42 cellular contexts compared by ENCODE assay signal in the genomic region with DNA sequence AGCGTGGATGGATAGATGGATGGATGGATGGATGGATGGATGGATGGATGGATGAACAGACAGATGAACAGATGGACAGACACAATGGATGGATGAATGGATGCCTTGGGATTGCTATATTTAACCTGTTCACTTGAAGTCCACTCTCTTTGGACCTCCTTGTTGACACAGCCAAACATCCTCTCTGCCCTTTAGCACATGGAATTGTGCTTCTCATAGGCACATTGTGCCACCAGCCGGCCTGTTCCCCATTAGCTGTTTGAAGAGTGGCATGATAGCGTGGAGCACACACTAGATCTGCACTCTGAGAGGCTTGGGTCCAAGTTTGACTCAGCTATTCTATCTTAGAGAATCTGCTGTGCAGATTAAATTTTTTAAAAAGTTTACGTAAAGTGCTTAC. TPM values are rescaled to one million over a fixed set of nuclear protein-coding genes. Genes with fewer than 3 reads are reported as not detected.
"Had no signal": no experiment of that assay in that cellular context is flagged by ENCODE, and none has a peak within 500 bp of the region (broad histone marks: within the 10 kb centered on the region; RNA-seq: fewer than 3 reads in every experiment).

No MANE protein-coding gene starts in this region.

- H3K27ac Mint-ChIP-seq: activated naive CD4-positive, alpha-beta T cell treated with anti-CD3 and anti-CD28 coated beads for 36 hours; activated naive CD4-positive, alpha-beta T cell treated with anti-CD3 and anti-CD28 coated beads, Interleukin-2, amount 10 ng/mL, durations not matched to agents 7 days and 5 days; activated naive CD4-positive, alpha-beta T cell treated with anti-CD3 and anti-CD28 coated beads, Interleukin-2, amount 50 U/mL, for 24 hours; activated naive CD4-positive, alpha-beta T cell treated with anti-CD3 and anti-CD28 coated beads, Interleukin-2, amount 50 U/mL, for 72 hours; activated naive CD8-positive, alpha-beta T cell; activated naive CD8-positive, alpha-beta T cell treated with anti-CD3 and anti-CD28 coated beads for 36 hours; activated naive CD8-positive, alpha-beta T cell treated with anti-CD3 and anti-CD28 coated beads, Interleukin-2, amount 10 ng/mL, durations not matched to agents 7 days and 5 days; activated naive CD8-positive, alpha-beta T cell treated with anti-CD3 and anti-CD28 coated beads, Interleukin-2, amount 50 U/mL, for 24 hours; activated T-cell treated with anti-CD3 and anti-CD28 coated beads, Interleukin-2, amount 50 U/mL, for 24 hours; activated T-cell treated with anti-CD3 and anti-CD28 coated beads, Interleukin-2, amount 50 U/mL, for 72 hours; activated T-helper 1 cell treated with anti-CD3 and anti-CD28 coated beads, Interleukin-12 subunit alpha, Interleukin-12 subunit beta, Interleukin-2, Interleukin-4 antibody, amounts not matched to agents 30 ng/mL and 10 ng/mL and 1 ng/mL, durations not matched to agents 14 hours and 24 hours and 36 hours; activated T-helper 17 cell treated with anti-CD3 and anti-CD28 coated beads, Interleukin-2, amount 50 U/mL, for 72 hours; activated T-helper 2 cell treated with anti-CD3 and anti-CD28 coated beads, Interferon-gamma antibody, Interleukin-2, Interleukin-4, amounts not matched to agents 10 μg/mL and 5 μg/mL and 100 μg/mL, durations not matched to agents 14 hours and 24 hours and 36 hours; brain had no signal

- H3K9me3 Mint-ChIP-seq: activated naive CD4-positive, alpha-beta T cell treated with anti-CD3 and anti-CD28 coated beads, Interleukin-2, amount 50 U/mL, for 24 hours; activated naive CD8-positive, alpha-beta T cell treated with anti-CD3 and anti-CD28 coated beads for 36 hours; activated naive CD8-positive, alpha-beta T cell treated with anti-CD3 and anti-CD28 coated beads, Interleukin-2, amount 10 ng/mL, durations not matched to agents 7 days and 5 days; activated naive CD8-positive, alpha-beta T cell treated with anti-CD3 and anti-CD28 coated beads, Interleukin-2, amount 50 U/mL, for 24 hours; activated T-helper 1 cell treated with anti-CD3 and anti-CD28 coated beads, Interleukin-12 subunit alpha, Interleukin-12 subunit beta, Interleukin-2, Interleukin-4 antibody, amounts not matched to agents 30 ng/mL and 10 ng/mL and 1 ng/mL, durations not matched to agents 14 hours and 24 hours and 36 hours; activated T-helper 2 cell treated with anti-CD3 and anti-CD28 coated beads, Interferon-gamma antibody, Interleukin-2, Interleukin-4, amounts not matched to agents 10 μg/mL and 5 μg/mL and 100 μg/mL, durations not matched to agents 14 hours and 24 hours and 36 hours had no signal

- ATAC-seq: activated naive CD4-positive, alpha-beta T cell treated with anti-CD3 and anti-CD28 coated beads, Interleukin-2, amount 50 U/mL, for 72 hours; activated naive CD8-positive, alpha-beta T cell treated with anti-CD3 and anti-CD28 coated beads, Interleukin-2, amount 50 U/mL, for 24 hours; activated T-cell treated with anti-CD3 and anti-CD28 coated beads, Interleukin-2, amount 50 U/mL, for 4 hours; activated T-cell treated with anti-CD3 and anti-CD28 coated beads, Interleukin-2, amount 50 U/mL, for 72 hours; activated T-helper 17 cell treated with anti-CD3 and anti-CD28 coated beads, Interleukin-2, amount 50 U/mL, for 72 hours; body of pancreas had no signal

- H3K4me3 ChIP-seq: adrenal gland, ascending aorta, body of pancreas, breast epithelium, cardiac muscle cell had no signal

- H3K27ac ChIP-seq: adrenal gland, ascending aorta, body of pancreas, brain microvascular endothelial cell, cardiac muscle cell had no signal

- H3K4me3 Mint-ChIP-seq: activated naive CD4-positive, alpha-beta T cell treated with anti-CD3 and anti-CD28 coated beads for 36 hours; activated naive CD4-positive, alpha-beta T cell treated with anti-CD3 and anti-CD28 coated beads, Interleukin-2, amount 10 ng/mL, durations not matched to agents 7 days and 5 days; activated naive CD4-positive, alpha-beta T cell treated with anti-CD3 and anti-CD28 coated beads, Interleukin-2, amount 50 U/mL, for 24 hours; activated naive CD8-positive, alpha-beta T cell; activated naive CD8-positive, alpha-beta T cell treated with anti-CD3 and anti-CD28 coated beads for 36 hours; activated naive CD8-positive, alpha-beta T cell treated with anti-CD3 and anti-CD28 coated beads, Interleukin-2, amount 10 ng/mL, durations not matched to agents 7 days and 5 days; activated naive CD8-positive, alpha-beta T cell treated with anti-CD3 and anti-CD28 coated beads, Interleukin-2, amount 50 U/mL, for 24 hours; activated T-cell treated with anti-CD3 and anti-CD28 coated beads, Interleukin-2, amount 50 U/mL, for 24 hours; activated T-cell treated with anti-CD3 and anti-CD28 coated beads, Interleukin-2, amount 50 U/mL, for 4 hours; activated T-cell treated with anti-CD3 and anti-CD28 coated beads, Interleukin-2, amount 50 U/mL, for 72 hours; activated T-helper 1 cell treated with anti-CD3 and anti-CD28 coated beads, Interleukin-12 subunit alpha, Interleukin-12 subunit beta, Interleukin-2, Interleukin-4 antibody, amounts not matched to agents 30 ng/mL and 10 ng/mL and 1 ng/mL, durations not matched to agents 14 hours and 24 hours and 36 hours; activated T-helper 17 cell treated with anti-CD3 and anti-CD28 coated beads, Interleukin-2, amount 50 U/mL, for 72 hours; brain; central memory CD8-positive, alpha-beta T cell had no signal

- H3K9me3 ChIP-seq: adrenal gland, ascending aorta, body of pancreas had no signal

- H3K27me3 ChIP-seq: adrenal gland, ascending aorta, body of pancreas, brain microvascular endothelial cell, breast epithelium, cardiac muscle cell had no signal

- FAIRE-seq: astrocyte, bronchial epithelial cell had no signal

- H3K4me1 Mint-ChIP-seq: activated naive CD4-positive, alpha-beta T cell treated with anti-CD3 and anti-CD28 coated beads, Interleukin-2, amount 10 ng/mL, durations not matched to agents 7 days and 5 days; activated naive CD4-positive, alpha-beta T cell treated with anti-CD3 and anti-CD28 coated beads, Interleukin-2, amount 50 U/mL, for 24 hours; activated naive CD8-positive, alpha-beta T cell treated with anti-CD3 and anti-CD28 coated beads for 36 hours; activated naive CD8-positive, alpha-beta T cell treated with anti-CD3 and anti-CD28 coated beads, Interleukin-2, amount 10 ng/mL, durations not matched to agents 7 days and 5 days; activated naive CD8-positive, alpha-beta T cell treated with anti-CD3 and anti-CD28 coated beads, Interleukin-2, amount 50 U/mL, for 24 hours; activated T-helper 17 cell treated with anti-CD3 and anti-CD28 coated beads, Interleukin-2, amount 50 U/mL, for 72 hours; brain; central memory CD8-positive, alpha-beta T cell had no signal

- DNase-seq: activated effector memory CD4-positive, alpha-beta T cell treated with anti-CD3 and anti-CD28 coated beads, Interleukin-2, amount 50 U/mL, for 16 hours; activated effector memory CD4-positive, alpha-beta T cell treated with Interleukin-2 at 50 U/mL for 16 hours; activated gamma-delta T cell; activated gamma-delta T cell treated with Interleukin-2 at 50 U/mL for 16 hours; activated naive CD4-positive, alpha-beta T cell; activated naive CD4-positive, alpha-beta T cell treated with anti-CD3 and anti-CD28 coated beads for 36 hours; activated naive CD4-positive, alpha-beta T cell treated with anti-CD3 and anti-CD28 coated beads, Interleukin-2, amount 10 ng/mL, durations not matched to agents 7 days and 5 days; activated naive CD4-positive, alpha-beta T cell treated with anti-CD3 and anti-CD28 coated beads, Interleukin-2, amount 50 U/mL, for 16 hours; activated naive CD4-positive, alpha-beta T cell treated with Interleukin-2 at 50 U/mL for 16 hours; activated naive CD8-positive, alpha-beta T cell treated with anti-CD3 and anti-CD28 coated beads for 36 hours; activated naive CD8-positive, alpha-beta T cell treated with anti-CD3 and anti-CD28 coated beads, Interleukin-2, amount 10 ng/mL, durations not matched to agents 7 days and 5 days; activated naive CD8-positive, alpha-beta T cell treated with anti-CD3 and anti-CD28 coated beads, Interleukin-2, amount 50 U/mL, for 24 hours; activated T-cell treated with anti-CD3 and anti-CD28 coated beads for 4 hours; activated T-cell treated with anti-CD3 and anti-CD28 coated beads, Interleukin-2, amount 50 U/mL, for 1 hour; activated T-cell treated with anti-CD3 and anti-CD28 coated beads, Interleukin-2, amount 50 U/mL, for 24 hours; activated T-cell treated with anti-CD3 and anti-CD28 coated beads, Interleukin-2, amount 50 U/mL, for 4 hours; activated T-cell treated with anti-CD3 and anti-CD28 coated beads, Interleukin-2, amount 50 U/mL, for 48 hours; activated T-cell treated with anti-CD3 and anti-CD28 coated beads, Interleukin-2, amount 50 U/mL, for 72 hours; adrenal gland; amniotic stem cell; amygdala; anterior cingulate cortex; aorta; body of pancreas; brain microvascular endothelial cell; caudate nucleus; central memory CD4-positive, alpha-beta T cell; cerebellar nuclear complex had no signal

- H3K36me3 Mint-ChIP-seq: activated naive CD4-positive, alpha-beta T cell treated with anti-CD3 and anti-CD28 coated beads, Interleukin-2, amount 10 ng/mL, durations not matched to agents 7 days and 5 days; activated naive CD4-positive, alpha-beta T cell treated with anti-CD3 and anti-CD28 coated beads, Interleukin-2, amount 50 U/mL, for 24 hours; activated naive CD8-positive, alpha-beta T cell; activated naive CD8-positive, alpha-beta T cell treated with anti-CD3 and anti-CD28 coated beads for 36 hours; activated naive CD8-positive, alpha-beta T cell treated with anti-CD3 and anti-CD28 coated beads, Interleukin-2, amount 10 ng/mL, durations not matched to agents 7 days and 5 days; brain had no signal

- H3K4me1 ChIP-seq: adrenal gland, body of pancreas had no signal

- H3K36me3 ChIP-seq: adrenal gland, ascending aorta, brain microvascular endothelial cell, breast epithelium, cardiac muscle cell had no signal

RNA-seq across cellular contexts. Expression of a gene that starts 56.9 kb away (rescaled TPM):
- total RNA-seq: activated naive CD4-positive, alpha-beta T cell treated with anti-CD3 and anti-CD28 coated beads for 36 hours; activated naive CD4-positive, alpha-beta T cell treated with anti-CD3 and anti-CD28 coated beads, Interleukin-2, amount 50 U/mL, for 72 hours; activated naive CD8-positive, alpha-beta T cell treated with anti-CD3 and anti-CD28 coated beads for 36 hours; activated naive CD8-positive, alpha-beta T cell treated with anti-CD3 and anti-CD28 coated beads, Interleukin-2, amount 10 ng/mL, durations not matched to agents 7 days and 5 days; activated T-cell treated with anti-CD3 and anti-CD28 coated beads, Interleukin-2, amount 50 U/mL, for 4 hours; activated T-helper 1 cell treated with anti-CD3 and anti-CD28 coated beads, Interleukin-12 subunit alpha, Interleukin-12 subunit beta, Interleukin-2, Interleukin-4 antibody, amounts not matched to agents 30 ng/mL and 10 ng/mL and 1 ng/mL, durations not matched to agents 14 hours and 24 hours and 36 hours; activated T-helper 17 cell treated with anti-CD3 and anti-CD28 coated beads, Interleukin-2, amount 50 U/mL, for 72 hours; activated T-helper 2 cell treated with anti-CD3 and anti-CD28 coated beads, Interferon-gamma antibody, Interleukin-2, Interleukin-4, amounts not matched to agents 10 μg/mL and 5 μg/mL and 100 μg/mL, durations not matched to agents 14 hours and 24 hours and 36 hours; ascending aorta; astrocyte; bronchial epithelial cell; cerebellum had no signal
- polyA plus RNA-seq: aorta had no signal
